31 cellular contexts compared by ENCODE assay signal in genomic region chr14:99544971-99545370, GRCh38. TPM values are rescaled to one million over a fixed set of nuclear protein-coding genes. Genes with fewer than 3 reads are reported as not detected.
DNase-seq lines count a peak whose midpoint lies in the region; ATAC-seq, FAIRE-seq and TF ChIP-seq lines count a peak whose summit lies in the region.
"Had no signal": no experiment of that assay in that cellular context is flagged by ENCODE, and none has a peak within 500 bp of the region (broad histone marks: within the 10 kb centered on the region; RNA-seq: fewer than 3 reads in every experiment).

No MANE protein-coding gene starts in this region.

- TF ChIP-seq CTCF in MCF 10A (IDR thresholded peaks at IDR 0.05; ENCODE audit: unreplicated experiment) = no peak
- TF ChIP-seq CTCF in breast epithelium (IDR thresholded peaks at IDR 0.05) = no peak
- TF ChIP-seq CTCF in K562 (IDR thresholded peaks at IDR 0.05 in 2 of 3, conservative IDR thresholded peaks at IDR 0.05 in 1 of 3; ENCODE audit: insufficient read depth in 2 of 3, low read depth in 1 of 3, low read length in 3 of 3) = no peak
- TF ChIP-seq CTCF in neural progenitor cell (IDR thresholded peaks at IDR 0.05) = no peak
- TF ChIP-seq CTCF in testis (IDR thresholded peaks at IDR 0.05) = no peak
- no peak for TF ChIP-seq CTCF in transverse colon (IDR thresholded peaks at IDR 0.05)

- intact Hi-C loops in MCF 10A (cut with micrococcal nuclease) (no loop called here), breast epithelium (cut with DNase I; ENCODE audit: low total_unique reads) (no loop called here), K562 (cut with micrococcal nuclease) (no loop called here), testis (cut with DNase I; ENCODE audit: low total_unique reads) (no loop called here), transverse colon (cut with DNase I; ENCODE audit: low total_unique reads) (no loop called here)

- H3K4me3 Mint-ChIP-seq in MCF 10A (ENCODE audit: unreplicated experiment) = no peak overlapping the region
- no peak overlapping the region for H3K4me3 Mint-ChIP-seq in neural progenitor cell
- H3K4me3 Mint-ChIP-seq: activated CD4-positive, alpha-beta T cell treated with anti-CD3 and anti-CD28 coated beads, Interleukin-2, amount 10 ng/mL, durations not matched to agents 24 days and 14 days; activated naive CD8-positive, alpha-beta T cell treated with anti-CD3 and anti-CD28 coated beads, Interleukin-2, amount 50 U/mL, for 24 hours; CD4-positive, CD25-positive, alpha-beta regulatory T cell; naive B cell; stimulated activated naive B cell treated with anti-CD40 and anti-IgM and Interleukin-4, amounts not matched to agents 10 μg/mL and 1 μg/mL and 100 μg/mL, for 72 hours; T-helper 2 cell treated with Interferon-gamma antibody and Interleukin-4, amounts not matched to agents 5 μg/mL and 100 μg/mL, for 36 hours had no signal

- H3K9me3 ChIP-seq in breast epithelium (no peaks in the 10 kb centered on the region), K562 (replicated peaks; ENCODE audit: control insufficient read depth, insufficient read depth, low read depth, low read length) (no peaks in the 10 kb centered on the region), neural progenitor cell (ENCODE audit: low read depth) (no peaks in the 10 kb centered on the region), testis (no peaks in the 10 kb centered on the region), transverse colon (no peaks in the 10 kb centered on the region)

- H3K79me2 ChIP-seq in K562 (ENCODE audit: control insufficient read depth, insufficient read depth, low read length) (no peaks in the 10 kb centered on the region; the same call in 2 of the 3 replicates), neural progenitor cell (ENCODE audit: low read depth) (peaks cover 98% of the 10 kb centered on the region)

- H3K36me3 ChIP-seq in breast epithelium (no peaks in the 10 kb centered on the region), K562 (ENCODE audit: control insufficient read depth, insufficient read depth, low read length) (no peaks in the 10 kb centered on the region), neural progenitor cell (no peaks in the 10 kb centered on the region), testis (ENCODE audit: low read depth, missing control alignments) (no peaks in the 10 kb centered on the region), transverse colon (no peaks in the 10 kb centered on the region)

- H2AFZ ChIP-seq in K562 (ENCODE audit: low read depth, low read length) = no peak overlapping the region
- no peak overlapping the region for H2AFZ ChIP-seq in neural progenitor cell (replicated peaks)
- H2AFZ ChIP-seq: hepatocyte had no signal

- BruUV-seq in MCF 10A (replicated peaks; lab: Mats Ljungman, UMichigan) = no TSS peak
- no TSS peak for BruUV-seq in K562 (replicated peaks; lab: Mats Ljungman, UMichigan)

- H3K27me3 ChIP-seq in breast epithelium = no peaks in the 10 kb centered on the region
- H3K27me3 ChIP-seq in K562 (ENCODE audit: control insufficient read depth in 2 of 2, insufficient read depth in 2 of 2, low read length in 2 of 2) = no peaks in the 10 kb centered on the region
- no peaks in the 10 kb centered on the region for H3K27me3 ChIP-seq in neural progenitor cell
- no peaks in the 10 kb centered on the region for H3K27me3 ChIP-seq in testis
- H3K27me3 ChIP-seq in transverse colon = no peaks in the 10 kb centered on the region
- H3K27me3 ChIP-seq: hepatocyte had no signal

- H3K27ac Mint-ChIP-seq in MCF 10A (ENCODE audit: low read depth, unreplicated experiment) (peak overlapping the region; percentile 5), neural progenitor cell (peak overlapping the region; percentile 87)
- H3K27ac Mint-ChIP-seq: activated CD4-positive, alpha-beta T cell treated with anti-CD3 and anti-CD28 coated beads, Interleukin-2, amount 10 ng/mL, durations not matched to agents 24 days and 14 days; activated naive CD8-positive, alpha-beta T cell treated with anti-CD3 and anti-CD28 coated beads, Interleukin-2, amount 50 U/mL, for 24 hours; CD4-positive, CD25-positive, alpha-beta regulatory T cell; naive B cell; stimulated activated naive B cell treated with anti-CD40 and anti-IgM and Interleukin-4, amounts not matched to agents 10 μg/mL and 1 μg/mL and 100 μg/mL, for 72 hours; T-helper 2 cell treated with Interferon-gamma antibody and Interleukin-4, amounts not matched to agents 5 μg/mL and 100 μg/mL, for 36 hours had no signal

- in situ Hi-C loops in K562 (cut with MboI) = no loop called here
- in situ Hi-C loops in transverse colon (cut with MboI; ENCODE audit: low pct_ligation_motif_present in 1 of 4, low pct_unique_long_range_greater_than_20kb in 1 of 4, low sequenced_read_pairs in 3 of 4) = loop anchor here in 1 of 4 donors (25.0 kb wide), 1 partner anchor 342 kb away; no protein-coding TSS in a partner anchor

- no peaks in the 10 kb centered on the region for H3K36me3 Mint-ChIP-seq in MCF 10A (ENCODE audit: insufficient read depth, unreplicated experiment)
- H3K36me3 Mint-ChIP-seq in neural progenitor cell = peaks cover 1% of the 10 kb centered on the region
- H3K36me3 Mint-ChIP-seq: CD4-positive, CD25-positive, alpha-beta regulatory T cell; naive B cell; stimulated activated naive B cell treated with anti-CD40 and anti-IgM and Interleukin-4, amounts not matched to agents 10 μg/mL and 1 μg/mL and 100 μg/mL, for 72 hours had no signal

- TF ChIP-seq POLR2A in breast epithelium (IDR thresholded peaks at IDR 0.05) (no peak), K562 (conservative IDR thresholded peaks at IDR 0.05) (no peak), testis (IDR thresholded peaks at IDR 0.05) (no peak), transverse colon (IDR thresholded peaks at IDR 0.05) (no peak)

- H3K27ac ChIP-seq in breast epithelium (no peak overlapping the region), K562 (ENCODE audit: extremely low read depth, low read depth, low read length) (no peak overlapping the region), neural progenitor cell (peak overlapping the region; percentile 4), testis (peak overlapping the region in 1 of 2 donors; percentile 18), transverse colon (peak overlapping the region in 2 of 4 donors; percentile 32 to 68)
- H3K27ac ChIP-seq: hepatocyte, VCaP had no signal

- no peaks in the 10 kb centered on the region for H3K9me3 Mint-ChIP-seq in MCF 10A (ENCODE audit: unreplicated experiment)
- H3K9me3 Mint-ChIP-seq in neural progenitor cell = no peaks in the 10 kb centered on the region
- H3K9me3 Mint-ChIP-seq: activated CD4-positive, alpha-beta T cell treated with anti-CD3 and anti-CD28 coated beads, Interleukin-2, amount 10 ng/mL, durations not matched to agents 24 days and 14 days; activated naive CD8-positive, alpha-beta T cell treated with anti-CD3 and anti-CD28 coated beads, Interleukin-2, amount 50 U/mL, for 24 hours; CD4-positive, CD25-positive, alpha-beta regulatory T cell; naive B cell; stimulated activated naive B cell treated with anti-CD40 and anti-IgM and Interleukin-4, amounts not matched to agents 10 μg/mL and 1 μg/mL and 100 μg/mL, for 72 hours; T-helper 2 cell treated with Interferon-gamma antibody and Interleukin-4, amounts not matched to agents 5 μg/mL and 100 μg/mL, for 36 hours had no signal

- FAIRE-seq in K562 (lab: Jason Lieb, UNC) = no peak
- FAIRE-seq: endometrium, frontal cortex, GM12878 had no signal

- CTCF ChIA-PET in MCF 10A (lab: Yijun Ruan, JAX) = interaction anchor here (0.9 kb wide), 1 partner anchor 513 kb away, joined by 3 read pairs; no protein-coding TSS in a partner anchor
- CTCF ChIA-PET in K562 (lab: Yijun Ruan, JAX; ENCODE audit: low intra/inter-chr PET ratio) = no interaction called here

- TF ChIP-seq EP300 in K562 (IDR thresholded peaks at IDR 0.05; ENCODE audit: low read length) (no peak), transverse colon (IDR thresholded peaks at IDR 0.05; ENCODE audit: low read depth) (no peak)

- peaks cover 3% of the 10 kb centered on the region for H3K9me1 ChIP-seq in K562 (ENCODE audit: control insufficient read depth, insufficient read depth, low read length)

- DNase-seq in MCF 10A (ENCODE audit: unreplicated experiment) = no peak
- no peak for DNase-seq in breast epithelium (ENCODE audit: low spot score in 2 of 2)
- peak; percentile 29 to 46 (median 42) for DNase-seq in K562 (ENCODE audit: extremely low read depth in 1 of 4, low spot score in 3 of 4)
- no peak for DNase-seq in neural progenitor cell (ENCODE audit: low spot score)
- DNase-seq in testis = peak; percentile 81
- no peak for DNase-seq in NCI-H1092 (lab: John Stamatoyannopoulos, UW)
- no peak for DNase-seq in transverse colon
- DNase-seq: activated CD4-positive, alpha-beta T cell treated with anti-CD3 and anti-CD28 coated beads, Interleukin-2, amount 10 ng/mL, durations not matched to agents 24 days and 14 days; activated naive CD8-positive, alpha-beta T cell treated with anti-CD3 and anti-CD28 coated beads, Interleukin-2, amount 50 U/mL, for 24 hours; activated T-cell treated with anti-CD3 and anti-CD28 coated beads, Interleukin-2, amount 50 U/mL, for 1 hour; CD4-positive, CD25-positive, alpha-beta regulatory T cell; cerebellar nuclear complex; EL; GOT3; KG1; left colon; mesendoderm; naive B cell; NCI-H146; NCI-H2107; NCI-H446 treated with DMSO at 0.1 percent for 48 hours; right cardiac atrium; stimulated activated CD4-positive, alpha-beta T cell treated with anti-CD3 and anti-CD28 coated beads, Interleukin-4, amount 100 ng/mL, for 4 hours; stimulated activated naive B cell treated with anti-CD40 and anti-IgM and Interleukin-4, amounts not matched to agents 10 μg/mL and 1 μg/mL and 100 μg/mL, for 72 hours had no signal

- H3K9ac ChIP-seq in K562 (ENCODE audit: insufficient read depth in 1 of 2, low read depth in 2 of 2, low read length in 2 of 2) (peak overlapping the region in 1 of 2 experiments; percentile 65; a peak in 2 of 4 replicates), neural progenitor cell (no peak overlapping the region)

- H3F3A ChIP-seq in neural progenitor cell (ENCODE audit: low read depth) = peaks cover 32% of the 10 kb centered on the region

- POLR2A ChIA-PET in MCF 10A (lab: Yijun Ruan, JAX) = no interaction called here
- POLR2A ChIA-PET in K562 (lab: Yijun Ruan, JAX) = interaction anchor here (0.7 to 1.1 kb wide), 2 partner anchors 19 to 698 kb away, joined by 3 read pairs; no protein-coding TSS in a partner anchor

- no peak overlapping the region for H3K4me3 ChIP-seq in breast epithelium
- no peak overlapping the region for H3K4me3 ChIP-seq in K562
- no peak overlapping the region for H3K4me3 ChIP-seq in neural progenitor cell
- no peak overlapping the region for H3K4me3 ChIP-seq in testis
- H3K4me3 ChIP-seq in transverse colon = no peak overlapping the region
- H3K4me3 ChIP-seq: GM12878, hepatocyte had no signal

- H3K4me1 ChIP-seq in breast epithelium (peaks cover 4 to 11% of the 10 kb centered on the region in 2 donors), K562 (replicated peaks in 1 of 2; ENCODE audit: control insufficient read depth in 2 of 2, insufficient read depth in 2 of 2, low read length in 2 of 2) (peaks cover 13 to 40% of the 10 kb centered on the region in 2 experiments), neural progenitor cell (peaks cover 84% of the 10 kb centered on the region), testis (peaks cover 40% of the 10 kb centered on the region), transverse colon (peaks cover 12 to 23% (median 18%) of the 10 kb centered on the region in 4 donors)

- WGBS in K562 (ENCODE audit: insufficient coverage, low coverage, missing lambda C conversion rate) = 13% methylated on average over 12 of the region's 12 CpGs
- 65 to 73% methylated on average over 11 to 12 of the region's 12 CpGs for WGBS in testis, 2 donors
- WGBS in transverse colon (ENCODE audit: low coverage in 1 of 2), 2 donors = 72 to 73% methylated on average over 5 to 12 of the region's 12 CpGs

- ATAC-seq in K562 = peak; percentile 64
- no peak for ATAC-seq in HG03571 (IDR thresholded peaks at IDR 0.05; ENCODE audit: unreplicated experiment)
- ATAC-seq: activated naive CD8-positive, alpha-beta T cell treated with anti-CD3 and anti-CD28 coated beads, Interleukin-2, amount 50 U/mL, for 24 hours; GM12878; left colon; right cardiac atrium; stimulated activated naive B cell treated with anti-CD40 and anti-IgM and Interleukin-4, amounts not matched to agents 10 μg/mL and 1 μg/mL and 100 μg/mL, for 72 hours had no signal

- H3K27me3 Mint-ChIP-seq in MCF 10A (ENCODE audit: insufficient read depth, unreplicated experiment) = no peaks in the 10 kb centered on the region
- H3K27me3 Mint-ChIP-seq in neural progenitor cell (ENCODE audit: insufficient read depth, low read depth) = peaks cover 10% of the 10 kb centered on the region
- H3K27me3 Mint-ChIP-seq: activated CD4-positive, alpha-beta T cell treated with anti-CD3 and anti-CD28 coated beads, Interleukin-2, amount 10 ng/mL, durations not matched to agents 24 days and 14 days; activated naive CD8-positive, alpha-beta T cell treated with anti-CD3 and anti-CD28 coated beads, Interleukin-2, amount 50 U/mL, for 24 hours; CD4-positive, CD25-positive, alpha-beta regulatory T cell had no signal

- H3K4me2 ChIP-seq in K562 (ENCODE audit: insufficient read depth, low read length) (peak overlapping the region; percentile 32; the same call in 1 of the 2 replicates), neural progenitor cell (peak overlapping the region; percentile 64)
- H3K4me2 ChIP-seq: hepatocyte had no signal

- H3K4me1 Mint-ChIP-seq in MCF 10A (ENCODE audit: insufficient read depth, unreplicated experiment) (peaks cover 6% of the 10 kb centered on the region), neural progenitor cell (peaks cover 85% of the 10 kb centered on the region)
- H3K4me1 Mint-ChIP-seq: activated CD4-positive, alpha-beta T cell treated with anti-CD3 and anti-CD28 coated beads, Interleukin-2, amount 10 ng/mL, durations not matched to agents 24 days and 14 days had no signal

- H4K20me1 ChIP-seq in K562 (replicated peaks; ENCODE audit: control insufficient read depth, insufficient read depth, low read length) (peaks cover 39% of the 10 kb centered on the region), neural progenitor cell (ENCODE audit: low read depth) (peaks cover 98% of the 10 kb centered on the region)

- no peak for TF ChIP-seq RAD21 in K562 (CRISPR knock-in tag; conservative IDR thresholded peaks at IDR 0.05 in 1 of 2, IDR thresholded peaks at IDR 0.05 in 1 of 2)

RNA-seq across cellular contexts. Expression of gene CCDC85C, which starts 59.0 kb away (rescaled TPM):
- total RNA-seq in MCF 10A (2022) (19.1 and 29.9 TPM in 2 replicates), breast epithelium (1 to 10 TPM; 1.3 to 8.3 (median 4.3) TPM), K562 (2014; rRNA removed) (6.3 and 13.5 TPM in 2 replicates), K562 (2014; rRNA removed; fragmentation: Illumina TruSeq; extraction: Trizol) (3.7 and 5.2 TPM in 2 replicates), K562 (2015; rRNA removed; fragmentation: Illumina TruSeq; extraction: Trizol) (7.0 and 7.2 TPM in 2 replicates), K562 (2021) (22.0 and 22.7 TPM in 2 replicates), neural progenitor cell (ENCODE audit: low replicate concordance) (19.0 and 41.3 TPM in 2 replicates), testis (10 to 100 TPM; 26.4 to 28.3 TPM), transverse colon (10 to 100 TPM; 19.3 to 55.4 (median 45.7) TPM)
- total RNA-seq in K562 (2011; cell fraction: chromatin; rRNA removed; ENCODE audit: low replicate concordance) = 5.9 and 10.4 TPM in 2 replicates
- total RNA-seq in K562 (2011; cell fraction: nucleolus; rRNA removed) = 5.2 and 5.5 TPM in 2 replicates
- total RNA-seq in K562 (2011; cell fraction: nucleoplasm; rRNA removed) = 5.1 and 5.3 TPM in 2 replicates
- polyA plus RNA-seq in K562 (2011; rRNA removed) (4.2 and 5.4 TPM in 2 replicates), K562 (2014; fragmentation: Illumina TruSeq; extraction: Trizol) (6.8 and 12.3 TPM in 2 replicates), K562 (2014; fragmentation: Nextera tagmentation; extraction: Ambion mirVana) (under 1 TPM; 0.18 to 0.27 TPM), K562 (2014; rRNA removed) (7.2 and 9.7 TPM in 2 replicates), testis (ENCODE audit: insufficient read depth, low read depth, low replicate concordance) (25.6 TPM)
- polyA plus RNA-seq in K562 (2011; cell fraction: cytosol; rRNA removed) = 4.8 and 12.5 TPM in 2 replicates
- polyA plus RNA-seq in K562 (2011; cell fraction: nucleus; rRNA removed) = 5.2 and 10.5 TPM in 2 replicates
- polyA plus RNA-seq in K562 (2012) = 7.1 and 9.7 TPM in 2 replicates
- polyA minus RNA-seq in K562 (2011; rRNA and poly(A)+ RNA removed) = 4.5 and 5.3 TPM in 2 replicates
- 13.7 TPM in 2 replicates for polyA minus RNA-seq in K562 (2011; cell fraction: cytosol; rRNA and poly(A)+ RNA removed)
- polyA minus RNA-seq in K562 (2011; cell fraction: nucleus; rRNA and poly(A)+ RNA removed) = 1.8 and 3.0 TPM in 2 replicates

Comparison
In these comparisons a context has a peak if more than half of its experiments do, and no peak if none do; other contexts are left out.
1. DNase-seq: peak in K562 (4 of 4) and testis (single experiment); none in MCF 10A (single experiment), breast epithelium (0 of 2), neural progenitor cell (single experiment), NCI-H1092 (single experiment) and transverse colon (single experiment).